Comparison of ENCODE assay signal across 29 cellular contexts in genomic region chr1:147895123-147895522, GRCh38. TPM values are rescaled to one million over a fixed set of nuclear protein-coding genes. Genes with fewer than 3 reads are reported as not detected.
"Had no signal": no experiment of that assay in that cellular context is flagged by ENCODE, and none has a peak within 500 bp of the region (broad histone marks: within the 10 kb centered on the region; RNA-seq: fewer than 3 reads in every experiment).

No MANE protein-coding gene starts in this region.

- H3K9ac ChIP-seq: parathyroid adenoma had no signal

- DNase-seq: colonic mucosa; effector CD4-positive, alpha-beta T cell; gastrocnemius medialis; heart right ventricle; hypothalamus; kidney glomerular epithelial cell; mucosa of descending colon; natural killer cell; retina; right lobe of liver; spleen; stimulated activated CD4-positive, alpha-beta T cell treated with anti-CD3 and anti-CD28 coated beads, Interleukin-15, amount 100 ng/mL, for 24 hours; stimulated activated CD4-positive, alpha-beta T cell treated with anti-CD3 and anti-CD28 coated beads, Interleukin-2, amount 100 ng/mL, for 24 hours; stimulated activated CD4-positive, alpha-beta T cell treated with anti-CD3 and anti-CD28 coated beads, Interleukin-4, amount 100 ng/mL, for 4 hours; stimulated activated naive B cell treated with anti-CD40 and anti-IgM and Interleukin-4, amounts not matched to agents 10 μg/mL and 1 μg/mL and 100 μg/mL, for 72 hours; stimulated activated naive CD8-positive, alpha-beta T cell treated with anti-CD3 and anti-CD28 coated beads, Interleukin-15, amount 100 ng/mL, for 72 hours; testis had no signal

- H3K27me3 ChIP-seq: colonic mucosa, gastrocnemius medialis, right lobe of liver, testis, tibial nerve had no signal

- H3K79me2 ChIP-seq: parathyroid adenoma had no signal

- H3K4me3 ChIP-seq: colonic mucosa, gastrocnemius medialis, heart right ventricle, mucosa of descending colon, prostate gland, right lobe of liver, spleen, testis, tibial nerve had no signal

- H3K4me1 ChIP-seq: colonic mucosa, parathyroid adenoma, prostate gland, testis had no signal

- H2AFZ ChIP-seq: parathyroid adenoma had no signal

- H3K9me3 ChIP-seq: colonic mucosa, gastrocnemius medialis, heart right ventricle, mucosa of descending colon, prostate gland, right lobe of liver, spleen, testis, tibial nerve had no signal

- H3K27ac ChIP-seq: colonic mucosa, gastrocnemius medialis, heart right ventricle, parathyroid adenoma, prostate gland, right lobe of liver, spleen, testis, tibial nerve had no signal

- H3K36me3 ChIP-seq: colonic mucosa, gastrocnemius medialis, heart right ventricle, prostate gland, right lobe of liver, spleen, tibial nerve had no signal

RNA-seq across cellular contexts. Expression of gene GJA8, which starts 7.5 kb away (rescaled TPM):
- total RNA-seq: cerebellum, colonic mucosa, dermis microvascular lymphatic vessel endothelial cell, gastrocnemius medialis, heart right ventricle, liver, lung microvascular endothelial cell, mucosa of descending colon, natural killer cell, neural crest cell, right lobe of liver, skeletal muscle tissue, spleen, subcutaneous adipose tissue, tibial nerve, ureter had no signal
- polyA plus RNA-seq: esophagus, heart right ventricle, liver, spleen had no signal
